ENCODE assay signal across 9 cellular contexts in the genomic region with DNA sequence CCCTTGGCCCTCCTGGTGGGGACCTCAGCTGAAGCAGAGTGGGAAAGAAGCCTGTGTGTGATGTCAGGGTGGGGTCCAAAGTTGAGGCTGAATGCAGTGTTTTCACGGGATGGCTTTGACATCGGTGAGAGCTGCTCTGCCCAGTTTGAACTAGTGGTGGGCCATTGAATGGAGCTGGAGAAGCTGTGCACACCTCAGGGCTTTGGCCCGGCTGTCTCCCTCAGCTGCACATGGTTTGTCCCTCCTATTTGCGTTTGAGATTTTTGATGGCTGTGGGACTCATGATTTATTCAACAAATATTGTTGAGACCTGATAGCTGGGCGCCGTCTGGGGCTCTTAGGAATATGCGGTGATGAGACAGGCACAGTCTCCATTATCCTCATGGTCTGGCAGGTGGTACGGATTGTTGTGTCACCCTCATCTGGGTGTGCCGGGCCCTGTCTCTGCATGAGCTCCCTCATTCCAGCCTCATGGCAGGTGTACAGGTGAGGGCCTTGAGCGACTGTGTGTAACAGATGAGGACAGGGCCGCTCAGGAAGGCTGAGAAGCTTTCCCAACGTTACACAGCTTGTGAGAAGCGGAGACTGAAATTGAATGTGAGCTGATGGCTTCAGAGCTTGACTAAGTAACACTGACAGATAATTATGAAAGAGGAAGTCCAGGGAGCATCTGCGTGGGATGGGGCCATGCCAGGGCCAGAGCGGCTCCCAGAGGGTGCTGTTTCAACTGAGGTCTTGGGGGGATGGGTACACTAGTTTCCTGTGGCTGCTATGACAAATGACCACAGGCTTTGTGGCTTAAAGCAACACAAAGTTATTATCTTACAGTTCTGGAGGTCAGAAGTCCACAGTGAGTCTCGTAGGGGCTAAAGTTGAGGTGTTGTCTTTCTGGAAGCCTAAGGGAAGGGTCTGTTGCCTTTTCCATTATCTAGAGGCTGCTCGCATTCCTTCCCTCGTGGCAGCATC. TPM values are rescaled to one million over a fixed set of nuclear protein-coding genes. Genes with fewer than 3 reads are reported as not detected.
A peak's percentile ranks its signal among the peaks of the same experiment; 100 is the strongest.
DNase-seq lines count a peak whose midpoint lies in the region; ATAC-seq lines count a peak whose summit lies in the region.
"Had no signal": no experiment of that assay in that cellular context is flagged by ENCODE, and none has a peak within 500 bp of the region (broad histone marks: within the 10 kb centered on the region; RNA-seq: fewer than 3 reads in every experiment).

No MANE protein-coding gene starts in this region.

- intact Hi-C loops in left cardiac atrium (cut with DNase I) = no loop called here

- peak; percentile 75 for ATAC-seq in GM19324 (IDR thresholded peaks at IDR 0.05; ENCODE audit: low FRiP score, unreplicated experiment)
- ATAC-seq in HG03159 (IDR thresholded peaks at IDR 0.05; ENCODE audit: unreplicated experiment) = peak; percentile 88
- peak; percentile 47 to 67 for ATAC-seq in left cardiac atrium
- peak; percentile 96 for ATAC-seq in stimulated activated memory B cell treated with anti-CD40 and anti-IgM and Interleukin-4, amounts not matched to agents 10 μg/mL and 1 μg/mL and 100 μg/mL, for 72 hours

- H3K4me3 Mint-ChIP-seq in stimulated activated memory B cell treated with anti-CD40 and anti-IgM and Interleukin-4, amounts not matched to agents 10 μg/mL and 1 μg/mL and 100 μg/mL, for 72 hours = peak overlapping the region; percentile 60

- DNase-seq in ELR (ENCODE audit: low read depth) = peak; percentile 83
- DNase-seq in SK-N-DZ (ENCODE audit: low spot score) = peak; percentile 36
- peak; percentile 59 for DNase-seq in left cardiac atrium
- no peak for DNase-seq in NCI-H2029 (lab: John Stamatoyannopoulos, UW)
- no peak for DNase-seq in cerebellar cortex (ENCODE audit: low spot score)

- H3K27me3 Mint-ChIP-seq in stimulated activated memory B cell treated with anti-CD40 and anti-IgM and Interleukin-4, amounts not matched to agents 10 μg/mL and 1 μg/mL and 100 μg/mL, for 72 hours = no peaks in the 10 kb centered on the region
- H3K27me3 Mint-ChIP-seq: T-cell had no signal

- H3K4me1 Mint-ChIP-seq in stimulated activated memory B cell treated with anti-CD40 and anti-IgM and Interleukin-4, amounts not matched to agents 10 μg/mL and 1 μg/mL and 100 μg/mL, for 72 hours = peaks cover 90% of the 10 kb centered on the region

- H3K9me3 Mint-ChIP-seq in stimulated activated memory B cell treated with anti-CD40 and anti-IgM and Interleukin-4, amounts not matched to agents 10 μg/mL and 1 μg/mL and 100 μg/mL, for 72 hours = peaks cover 3% of the 10 kb centered on the region
- H3K9me3 Mint-ChIP-seq: T-cell had no signal

- peak overlapping the region; percentile 88 for H3K27ac Mint-ChIP-seq in stimulated activated memory B cell treated with anti-CD40 and anti-IgM and Interleukin-4, amounts not matched to agents 10 μg/mL and 1 μg/mL and 100 μg/mL, for 72 hours

- peaks cover 25% of the 10 kb centered on the region for H3K36me3 Mint-ChIP-seq in stimulated activated memory B cell treated with anti-CD40 and anti-IgM and Interleukin-4, amounts not matched to agents 10 μg/mL and 1 μg/mL and 100 μg/mL, for 72 hours

RNA-seq across cellular contexts. Expression of a gene that starts 36.5 kb away (rescaled TPM):
- 7.1 and 11.8 TPM in 2 replicates for polyA plus RNA-seq in SK-N-DZ (2014; cell fraction: cytosol; rRNA removed)
- 4.8 and 16.4 TPM in 2 replicates for polyA plus RNA-seq in SK-N-DZ (2014; cell fraction: nucleus; rRNA removed)
- 10 to 100 TPM; 18.1 to 34.9 TPM for total RNA-seq in left cardiac atrium

Comparison
In these comparisons a context has a peak if more than half of its experiments do, and no peak if none do; other contexts are left out.
1. DNase-seq: peak in ELR (single experiment), SK-N-DZ (single experiment) and left cardiac atrium (single experiment); none in NCI-H2029 (single experiment) and cerebellar cortex (single experiment).
2. Peak in every context shown above with its lines, with median percentiles within 50 percentile points of each other: ATAC-seq.